ENCODE assay signal across 13 cellular contexts in genomic region chr20:4916991-4917881, GRCh38.
DNase-seq lines count a peak whose midpoint lies in the region; ATAC-seq and TF ChIP-seq lines count a peak whose summit lies in the region.
"Had no signal": no experiment of that assay in that cellular context is flagged by ENCODE, and none has a peak within 500 bp of the region (broad histone marks: within the 10 kb centered on the region; RNA-seq: fewer than 3 reads in every experiment).

No MANE protein-coding gene starts in this region.

- H3K27ac Mint-ChIP-seq in activated CD8-positive, alpha-beta T cell treated with anti-CD3 and anti-CD28 coated beads for 36 hours: no peak overlapping the region

- H3K36me3 Mint-ChIP-seq in activated CD8-positive, alpha-beta T cell treated with anti-CD3 and anti-CD28 coated beads for 36 hours (ENCODE audit: low read depth): peaks cover 6% of the 10 kb centered on the region

- no peak overlapping the region for H2AFZ ChIP-seq in Karpas-422 (ENCODE audit: low read length)

- H3K9me2 ChIP-seq in Karpas-422 (replicated peaks; ENCODE audit: insufficient read depth, low read length): no peaks in the 10 kb centered on the region

- CTCF ChIA-PET in AG04449 (lab: Yijun Ruan, JAX): interaction anchor here (1.9 to 2.2 kb wide), 2 partner anchors 10 to 39 kb away, joined by 8 to 10 read pairs; no protein-coding TSS in a partner anchor
- CTCF ChIA-PET in activated CD8-positive, alpha-beta T cell treated with anti-CD3 and anti-CD28 coated beads for 36 hours (lab: Charles Lee): interaction anchor here (1.1 to 2.0 kb wide), 5 partner anchors 9 to 159 kb away, joined by 3 to 6 read pairs (median 3); no protein-coding TSS in a partner anchor

- intact Hi-C loops in lower lobe of right lung (cut with DNase I): no loop called here
- intact Hi-C loops in activated CD8-positive, alpha-beta T cell treated with anti-CD3 and anti-CD28 coated beads for 36 hours (cut with micrococcal nuclease): no loop called here

- peak overlapping the region; percentile 42 for H3K4me2 ChIP-seq in Karpas-422 (ENCODE audit: low read depth, low read length, poor library complexity, severe bottlenecking)

- TF ChIP-seq CTCF in AG04449 (IDR thresholded peaks at IDR 0.05; ENCODE audit: insufficient read depth, low read length, missing control alignments): no peak
- no peak for TF ChIP-seq CTCF in lower lobe of right lung (IDR thresholded peaks at IDR 0.05)
- no peak for TF ChIP-seq CTCF in activated CD8-positive, alpha-beta T cell treated with anti-CD3 and anti-CD28 coated beads for 36 hours (IDR thresholded peaks at IDR 0.05)

- H3K9me3 ChIP-seq in Karpas-422 (ENCODE audit: low read length): no peaks in the 10 kb centered on the region
- H3K9me3 ChIP-seq in lower lobe of right lung: no peaks in the 10 kb centered on the region
- H3K9me3 ChIP-seq: tibial nerve had no signal

- H3K36me3 ChIP-seq in Karpas-422 (ENCODE audit: insufficient read depth, low read length) (peaks cover 5% of the 10 kb centered on the region; the same call in 1 of the 2 replicates), lower lobe of right lung (peaks cover 4% of the 10 kb centered on the region)

- peaks cover 84% of the 10 kb centered on the region for H3K79me2 ChIP-seq in Karpas-422 (ENCODE audit: low read length)

- H3K27ac ChIP-seq in Karpas-422 (ENCODE audit: low read length) (peak overlapping the region; percentile 55), lower lobe of right lung (no peak overlapping the region)

- no peaks in the 10 kb centered on the region for H3K27me3 ChIP-seq in Karpas-422 (ENCODE audit: low read length)
- H3K27me3 ChIP-seq in lower lobe of right lung (ENCODE audit: low read depth): no peaks in the 10 kb centered on the region
- H3K27me3 ChIP-seq: tibial nerve had no signal

- no peak overlapping the region for H3K4me3 Mint-ChIP-seq in activated CD8-positive, alpha-beta T cell treated with anti-CD3 and anti-CD28 coated beads for 36 hours

- H3K4me3 ChIP-seq in AG04449 (ENCODE audit: low read depth, low read length) (no peak overlapping the region), Karpas-422 (ENCODE audit: low read length) (no peak overlapping the region), lower lobe of right lung (no peak overlapping the region)
- H3K4me3 ChIP-seq: tibial nerve had no signal

- no peak overlapping the region for H3K9ac ChIP-seq in Karpas-422 (ENCODE audit: low read length)

- H3K4me1 Mint-ChIP-seq in activated CD8-positive, alpha-beta T cell treated with anti-CD3 and anti-CD28 coated beads for 36 hours (ENCODE audit: low read depth): peaks cover 15% of the 10 kb centered on the region

- DNase-seq in AG04449 (ENCODE audit: low read depth, low spot score) (peak; percentile 14), Karpas-422 (no peak), astrocyte of the hippocampus (ENCODE audit: low read depth, low spot score) (peak; percentile 92), lower lobe of right lung (peak; percentile 56), GM19240 (ENCODE audit: insufficient read length, low spot score) (no peak)
- no peak for DNase-seq in activated CD8-positive, alpha-beta T cell treated with anti-CD3 and anti-CD28 coated beads for 36 hours
- DNase-seq: activated CD4-positive, CD25-positive, alpha-beta regulatory T cell treated with anti-CD3 and anti-CD28 coated beads, Interleukin-2, amount 50 U/mL, for 72 hours; activated gamma-delta T cell; NCI-H1930; stimulated activated CD4-positive, alpha-beta T cell treated with anti-CD3 and anti-CD28 coated beads, Interleukin-4, amount 100 ng/mL, for 4 hours had no signal

- no peaks in the 10 kb centered on the region for H3K27me3 Mint-ChIP-seq in activated CD8-positive, alpha-beta T cell treated with anti-CD3 and anti-CD28 coated beads for 36 hours

- H4K20me1 ChIP-seq in Karpas-422 (ENCODE audit: insufficient read depth, low read depth, low read length): peaks cover 53% of the 10 kb centered on the region

- H3K9me3 Mint-ChIP-seq in activated CD8-positive, alpha-beta T cell treated with anti-CD3 and anti-CD28 coated beads for 36 hours: no peaks in the 10 kb centered on the region

- ATAC-seq in lower lobe of right lung: peak; percentile 88 to 90
- no peak for ATAC-seq in activated CD8-positive, alpha-beta T cell treated with anti-CD3 and anti-CD28 coated beads for 36 hours
- no peak for ATAC-seq in HG03039 (IDR thresholded peaks at IDR 0.05; ENCODE audit: unreplicated experiment)
- ATAC-seq in GM21515 (IDR thresholded peaks at IDR 0.05; ENCODE audit: unreplicated experiment): no peak

- POLR2A ChIA-PET in AG04449 (lab: Yijun Ruan, JAX): interaction anchor here (0.7 kb wide), 1 partner anchor 9 kb away, joined by 3 read pairs; no protein-coding TSS in a partner anchor
- POLR2A ChIA-PET in activated CD8-positive, alpha-beta T cell treated with anti-CD3 and anti-CD28 coated beads for 36 hours (lab: Charles Lee): interaction anchor here (0.6 to 1.7 kb wide), 3 partner anchors 15 to 327 kb away, joined by 3 to 5 read pairs (median 3); no protein-coding TSS in a partner anchor

- H3K4me1 ChIP-seq in Karpas-422 (ENCODE audit: low read length) (peaks cover 53% of the 10 kb centered on the region), lower lobe of right lung (peaks cover 22% of the 10 kb centered on the region)

Comparison
In these comparisons a context has a peak if more than half of its experiments do, and no peak if none do; other contexts are left out.
1. DNase-seq: peak in AG04449 (single experiment), astrocyte of the hippocampus (single experiment) and lower lobe of right lung (single experiment); none in Karpas-422 (single experiment), GM19240 (single experiment) and activated CD8-positive, alpha-beta T cell treated with anti-CD3 and anti-CD28 coated beads for 36 hours (single experiment).
2. ATAC-seq: peak in lower lobe of right lung (2 of 2); none in activated CD8-positive, alpha-beta T cell treated with anti-CD3 and anti-CD28 coated beads for 36 hours (single experiment), HG03039 (single experiment) and GM21515 (single experiment).